ENCODE assay signal across 1 cellular context in the genomic region with DNA sequence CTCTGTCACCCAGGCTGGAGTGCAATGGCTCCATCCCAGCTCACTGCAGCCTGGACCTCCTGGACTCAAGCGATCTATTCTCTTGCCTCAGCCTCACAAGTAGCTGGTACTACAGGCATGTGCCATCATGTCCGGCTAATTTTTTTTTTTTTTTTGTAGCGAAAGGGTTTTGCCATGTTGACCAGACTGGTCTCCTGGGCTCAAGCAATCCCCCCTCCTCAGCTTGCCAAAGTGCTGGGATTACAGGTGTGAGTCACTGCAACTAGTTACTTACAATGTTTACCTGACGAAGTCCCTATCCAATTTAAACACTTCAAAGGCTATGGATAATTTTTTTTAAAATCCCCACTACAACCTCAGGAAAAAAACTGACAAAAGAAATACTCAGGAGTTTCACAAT.
TF ChIP-seq lines count a peak whose summit lies in the region.

No MANE protein-coding gene starts in this region.

TF ChIP-seq in HCT116, 20 proteins besides CTCF, POLR2A, EP300 and RAD21:
- TF ChIP-seq ELF1 (IDR thresholded peaks at IDR 0.05; ENCODE audit: borderline replicate concordance, low read depth), result no peak
